ENCODE assay signal across 1 cellular context in the genomic region with DNA sequence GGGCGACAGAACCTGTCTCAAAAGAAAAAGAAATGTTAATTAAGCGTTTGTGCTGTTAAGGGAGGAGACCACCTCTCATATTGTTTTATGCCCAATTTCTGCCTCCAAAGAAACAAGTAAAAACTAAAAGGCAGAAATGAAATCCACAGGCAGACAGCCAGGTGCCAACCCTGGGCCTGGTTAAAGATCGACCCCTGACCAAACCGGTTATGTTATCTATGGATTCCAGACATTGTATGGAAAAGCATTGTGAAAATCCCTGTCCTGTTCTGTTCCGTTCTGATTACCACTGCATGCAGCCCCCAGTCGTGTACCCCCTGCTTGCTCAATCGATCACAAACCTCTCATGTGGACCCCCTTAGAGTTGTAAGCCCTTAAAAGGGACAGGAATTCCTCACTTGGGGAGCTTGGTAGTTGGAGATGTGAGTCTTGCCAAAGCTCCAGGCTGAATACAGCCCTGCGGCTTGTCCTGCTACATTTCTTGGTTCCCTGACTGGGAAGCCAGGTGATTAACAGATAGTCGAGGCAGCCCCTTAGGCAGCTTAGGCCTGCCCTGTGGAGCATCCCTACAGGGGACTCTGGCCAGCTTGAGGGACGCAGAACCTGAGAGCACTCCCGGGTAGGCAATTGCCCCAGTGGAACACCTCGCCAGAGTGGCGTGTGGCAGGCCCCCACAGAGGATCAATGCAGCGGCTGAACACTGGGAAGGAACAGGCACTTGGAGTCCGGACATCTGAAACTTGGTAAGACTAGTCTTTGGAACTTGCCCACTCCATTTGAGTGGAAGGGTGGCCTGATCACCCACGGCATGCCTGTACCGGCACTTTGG.
TF ChIP-seq lines count a peak whose summit lies in the region.

No MANE protein-coding gene starts in this region.

TF ChIP-seq in A549, 52 proteins besides CTCF, POLR2A, EP300 and RAD21:
- no peak for TF ChIP-seq NR3C1 (IDR thresholded peaks at IDR 0.05)
- no peak for TF ChIP-seq NPAS2 (CRISPR knock-in tag; IDR thresholded peaks at IDR 0.05; ENCODE audit: borderline replicate concordance)
- TF ChIP-seq MAFK (IDR thresholded peaks at IDR 0.05; ENCODE audit: partially characterized antibody) = no peak
- TF ChIP-seq KDM1A (IDR thresholded peaks at IDR 0.05; ENCODE audit: low read depth) = no peak
- no peak for TF ChIP-seq CBX2 (IDR thresholded peaks at IDR 0.05; ENCODE audit: borderline replicate concordance, low read depth)
- TF ChIP-seq POLR2AphosphoS2 (conservative IDR thresholded peaks at IDR 0.05; ENCODE audit: low read length) = no peak
- TF ChIP-seq RFX5 (IDR thresholded peaks at IDR 0.05) = no peak
- TF ChIP-seq, protein P1, sequence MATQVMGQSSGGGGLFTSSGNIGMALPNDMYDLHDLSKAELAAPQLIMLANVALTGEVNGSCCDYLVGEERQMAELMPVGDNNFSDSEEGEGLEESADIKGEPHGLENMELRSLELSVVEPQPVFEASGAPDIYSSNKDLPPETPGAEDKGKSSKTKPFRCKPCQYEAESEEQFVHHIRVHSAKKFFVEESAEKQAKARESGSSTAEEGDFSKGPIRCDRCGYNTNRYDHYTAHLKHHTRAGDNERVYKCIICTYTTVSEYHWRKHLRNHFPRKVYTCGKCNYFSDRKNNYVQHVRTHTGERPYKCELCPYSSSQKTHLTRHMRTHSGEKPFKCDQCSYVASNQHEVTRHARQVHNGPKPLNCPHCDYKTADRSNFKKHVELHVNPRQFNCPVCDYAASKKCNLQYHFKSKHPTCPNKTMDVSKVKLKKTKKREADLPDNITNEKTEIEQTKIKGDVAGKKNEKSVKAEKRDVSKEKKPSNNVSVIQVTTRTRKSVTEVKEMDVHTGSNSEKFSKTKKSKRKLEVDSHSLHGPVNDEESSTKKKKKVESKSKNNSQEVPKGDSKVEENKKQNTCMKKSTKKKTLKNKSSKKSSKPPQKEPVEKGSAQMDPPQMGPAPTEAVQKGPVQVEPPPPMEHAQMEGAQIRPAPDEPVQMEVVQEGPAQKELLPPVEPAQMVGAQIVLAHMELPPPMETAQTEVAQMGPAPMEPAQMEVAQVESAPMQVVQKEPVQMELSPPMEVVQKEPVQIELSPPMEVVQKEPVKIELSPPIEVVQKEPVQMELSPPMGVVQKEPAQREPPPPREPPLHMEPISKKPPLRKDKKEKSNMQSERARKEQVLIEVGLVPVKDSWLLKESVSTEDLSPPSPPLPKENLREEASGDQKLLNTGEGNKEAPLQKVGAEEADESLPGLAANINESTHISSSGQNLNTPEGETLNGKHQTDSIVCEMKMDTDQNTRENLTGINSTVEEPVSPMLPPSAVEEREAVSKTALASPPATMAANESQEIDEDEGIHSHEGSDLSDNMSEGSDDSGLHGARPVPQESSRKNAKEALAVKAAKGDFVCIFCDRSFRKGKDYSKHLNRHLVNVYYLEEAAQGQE (IDR thresholded peaks at IDR 0.05) = no peak
- no peak for TF ChIP-seq JUN (IDR thresholded peaks at IDR 0.05)
- no peak for TF ChIP-seq NFE2L2 (conservative IDR thresholded peaks at IDR 0.05; ENCODE audit: low read length)
- TF ChIP-seq, protein P2, sequence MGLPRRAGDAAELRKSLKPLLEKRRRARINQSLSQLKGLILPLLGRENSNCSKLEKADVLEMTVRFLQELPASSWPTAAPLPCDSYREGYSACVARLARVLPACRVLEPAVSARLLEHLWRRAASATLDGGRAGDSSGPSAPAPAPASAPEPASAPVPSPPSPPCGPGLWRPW (IDR thresholded peaks at IDR 0.05) = no peak
- no peak for TF ChIP-seq TP53 (CRISPR knock-in tag; IDR thresholded peaks at IDR 0.05)
- no peak for TF ChIP-seq EHMT2 (IDR thresholded peaks at IDR 0.05; ENCODE audit: low read depth)
- TF ChIP-seq ZSCAN20 (CRISPR knock-in tag; IDR thresholded peaks at IDR 0.05) = no peak
- TF ChIP-seq RARB (CRISPR knock-in tag; IDR thresholded peaks at IDR 0.05) = no peak
- TF ChIP-seq PHF8 (IDR thresholded peaks at IDR 0.05; ENCODE audit: borderline replicate concordance, low read depth) = no peak
